In the genomic region with DNA sequence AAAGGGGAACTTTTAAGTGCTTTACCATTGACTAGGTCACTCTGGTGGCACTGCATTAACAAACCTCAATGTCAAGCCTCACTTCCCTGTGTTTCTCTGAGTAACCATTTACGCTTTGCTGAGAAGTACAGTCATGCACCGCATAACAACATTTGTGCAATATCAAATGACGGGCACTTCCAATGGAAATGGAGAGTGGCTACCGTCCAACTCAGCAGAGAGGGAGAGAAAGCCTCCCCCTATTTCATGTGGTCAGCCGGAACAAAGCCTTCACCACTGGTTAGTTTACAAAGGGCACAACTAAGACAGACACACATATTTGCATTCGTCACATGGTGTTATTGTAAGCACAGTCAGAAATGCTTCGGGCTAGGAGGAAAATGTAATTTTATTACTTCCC, we compare ENCODE assay signal across 12 cellular contexts.
DNase-seq lines count a peak whose midpoint lies in the region; ATAC-seq and TF ChIP-seq lines count a peak whose summit lies in the region.
"Had no signal": no experiment of that assay in that cellular context is flagged by ENCODE, and none has a peak within 500 bp of the region (broad histone marks: within the 10 kb centered on the region; RNA-seq: fewer than 3 reads in every experiment).

No MANE protein-coding gene starts in this region.

- no peak overlapping the region for H3K4me3 ChIP-seq in brain microvascular endothelial cell (ENCODE audit: low read depth, low read length)

- DNase-seq in EH (ENCODE audit: low read depth) (peak; percentile 83), NCI-H2107 treated with DMSO at 0.1 percent for 48 hours (lab: John Stamatoyannopoulos, UW; ENCODE audit: unreplicated experiment) (peak; percentile 88), brain microvascular endothelial cell (peak; percentile 93), nephron progenitor cell (no peak), ureter (ENCODE audit: low spot score) (no peak)
- DNase-seq: effector memory CD8-positive, alpha-beta T cell; EL; mesendoderm had no signal

- peaks cover 12% of the 10 kb centered on the region for H3K36me3 Mint-ChIP-seq in nephron progenitor cell (ENCODE audit: low read depth)

- H3K27me3 Mint-ChIP-seq in nephron progenitor cell (ENCODE audit: low read depth, poor library complexity): no peaks in the 10 kb centered on the region

- H3K27ac ChIP-seq in brain microvascular endothelial cell: peak overlapping the region; percentile 19
- H3K27ac ChIP-seq: HL-60 had no signal

- peaks cover 56% of the 10 kb centered on the region for H3K9me3 Mint-ChIP-seq in nephron progenitor cell
- H3K9me3 Mint-ChIP-seq: effector memory CD8-positive, alpha-beta T cell had no signal

- no peak overlapping the region for H3K4me3 Mint-ChIP-seq in nephron progenitor cell
- H3K4me3 Mint-ChIP-seq: effector memory CD8-positive, alpha-beta T cell had no signal

- in situ Hi-C loops in brain microvascular endothelial cell (cut with HindIII; ENCODE audit: low pct_ligation_motif_present, low sequenced_read_pairs): no loop called here

- no peaks in the 10 kb centered on the region for H3K27me3 ChIP-seq in brain microvascular endothelial cell (replicated peaks)

- ATAC-seq in HG03097 (IDR thresholded peaks at IDR 0.05; ENCODE audit: low FRiP score, unreplicated experiment): no peak
- ATAC-seq in HG03095 (IDR thresholded peaks at IDR 0.05; ENCODE audit: unreplicated experiment): no peak
- no peak for ATAC-seq in HG02870 (IDR thresholded peaks at IDR 0.05; ENCODE audit: unreplicated experiment)
- ATAC-seq: effector memory CD8-positive, alpha-beta T cell had no signal

- H3K27ac Mint-ChIP-seq in nephron progenitor cell: peak overlapping the region; percentile 64
- H3K27ac Mint-ChIP-seq: effector memory CD8-positive, alpha-beta T cell had no signal

- H3K36me3 ChIP-seq in brain microvascular endothelial cell (replicated peaks): no peaks in the 10 kb centered on the region

- TF ChIP-seq CTCF in brain microvascular endothelial cell (IDR thresholded peaks at IDR 0.05; ENCODE audit: low read depth, low read length, missing control alignments) (no peak), nephron progenitor cell (IDR thresholded peaks at IDR 0.05) (no peak)

- peaks cover 18% of the 10 kb centered on the region for H3K4me1 Mint-ChIP-seq in nephron progenitor cell

Comparison
In these comparisons a context has a peak if more than half of its experiments do, and no peak if none do; other contexts are left out.
1. DNase-seq: peak in EH (single experiment), NCI-H2107 treated with DMSO at 0.1 percent for 48 hours (single experiment) and brain microvascular endothelial cell (single experiment); none in nephron progenitor cell (single experiment) and ureter (single experiment).